In genomic region chr17:29918922-29919856, GRCh38 we compare ENCODE assay signal across 14 cellular contexts. TPM values are rescaled to one million over a fixed set of nuclear protein-coding genes. Genes with fewer than 3 reads are reported as not detected.
DNase-seq lines count a peak whose midpoint lies in the region; ATAC-seq and TF ChIP-seq lines count a peak whose summit lies in the region.
"Had no signal": no experiment of that assay in that cellular context is flagged by ENCODE, and none has a peak within 500 bp of the region (broad histone marks: within the 10 kb centered on the region; RNA-seq: fewer than 3 reads in every experiment).

No MANE protein-coding gene starts in this region.

- intact Hi-C loops in PC-9 (cut with micrococcal nuclease; ENCODE audit: unreplicated experiment) = no loop called here
- intact Hi-C loops in dendritic cell treated with granulocyte-macrophage colony-stimulating factor and Interleukin-4, amounts not matched to agents 40 ng/mL and 50 ng/mL, for 4 days (cut with micrococcal nuclease) = no loop called here

- H2AFZ ChIP-seq in PC-9 = 0 out of 2 replicates have a peak overlapping the region, but pooled peaks have one; percentile 35

- peak overlapping the region; percentile 10; the same call in 1 of the 2 replicates for H3K4me3 ChIP-seq in PC-9
- no peak overlapping the region for H3K4me3 ChIP-seq in neutrophil (ENCODE audit: low read depth in 1 of 2, low read length in 1 of 2)

- H3F3A ChIP-seq in PC-9 (ENCODE audit: insufficient read depth, low read depth) = peaks cover 3% of the 10 kb centered on the region; the same call in 1 of the 2 replicates

- BruUV-seq in PC-9 (replicated peaks; lab: Mats Ljungman, UMichigan) = TSS peak; percentile 73

- CTCF ChIA-PET in PC-9 (lab: Charles Lee) = interaction anchor here (0.6 to 1.7 kb wide), 5 partner anchors 11 to 293 kb away, joined by 3 to 5 read pairs (median 3); partner anchors contain the start of gene SSH2

- DNase-seq in GM03348 (ENCODE audit: low spot score) (peak; percentile 19), PC-9 (peak; percentile 20 to 85), epidermal melanocyte (ENCODE audit: insufficient read length, low spot score) (no peak), amniotic stem cell (lab: John Stamatoyannopoulos, UW) (no peak)
- no peak for DNase-seq in activated CD4-positive, alpha-beta T cell treated with anti-CD3 and anti-CD28 coated beads for 4 hours
- DNase-seq: DND-41; naive thymus-derived CD8-positive, alpha-beta T cell; NCI-H2029; stimulated activated CD4-positive, alpha-beta T cell treated with anti-CD3 and anti-CD28 coated beads, Interleukin-2, amount 100 ng/mL, for 48 hours had no signal

- no peaks in the 10 kb centered on the region for H3K9me2 ChIP-seq in PC-9 (ENCODE audit: insufficient read depth)

- H3K9me3 ChIP-seq in PC-9 (ENCODE audit: insufficient read depth, low read depth) (no peaks in the 10 kb centered on the region), neutrophil (no peaks in the 10 kb centered on the region)

- ATAC-seq in GM21447 (IDR thresholded peaks at IDR 0.05; ENCODE audit: unreplicated experiment) = no peak
- ATAC-seq: naive thymus-derived CD8-positive, alpha-beta T cell had no signal

- peaks cover 5% of the 10 kb centered on the region for H3K36me3 Mint-ChIP-seq in dendritic cell treated with granulocyte-macrophage colony-stimulating factor and Interleukin-4, amounts not matched to agents 40 ng/mL and 50 ng/mL, for 4 days (ENCODE audit: low read depth)

- H4K20me1 ChIP-seq in PC-9 (ENCODE audit: insufficient read depth) = no peaks in the 10 kb centered on the region

- no peak overlapping the region for H3K4me3 Mint-ChIP-seq in dendritic cell treated with granulocyte-macrophage colony-stimulating factor and Interleukin-4, amounts not matched to agents 40 ng/mL and 50 ng/mL, for 4 days
- H3K4me3 Mint-ChIP-seq: naive thymus-derived CD8-positive, alpha-beta T cell had no signal

- POLR2A ChIA-PET in PC-9 (lab: Charles Lee; ENCODE audit: unreplicated experiment) = interaction anchor here (0.5 to 0.7 kb wide), 7 partner anchors 10 to 681 kb away, joined by 3 to 7 read pairs (median 3); no protein-coding TSS in a partner anchor

- no peaks in the 10 kb centered on the region for H3K9me3 Mint-ChIP-seq in dendritic cell treated with granulocyte-macrophage colony-stimulating factor and Interleukin-4, amounts not matched to agents 40 ng/mL and 50 ng/mL, for 4 days
- H3K9me3 Mint-ChIP-seq: naive thymus-derived CD8-positive, alpha-beta T cell had no signal

- H3K27ac ChIP-seq in PC-9 (peak overlapping the region; percentile 70), neutrophil (peak overlapping the region; percentile 22)
- H3K27ac ChIP-seq: HL-60 had no signal

- no peaks in the 10 kb centered on the region for H3K36me3 ChIP-seq in PC-9 (ENCODE audit: low read depth)
- no peaks in the 10 kb centered on the region for H3K36me3 ChIP-seq in neutrophil

- no peaks in the 10 kb centered on the region for H3K27me3 Mint-ChIP-seq in dendritic cell treated with granulocyte-macrophage colony-stimulating factor and Interleukin-4, amounts not matched to agents 40 ng/mL and 50 ng/mL, for 4 days
- H3K27me3 Mint-ChIP-seq: naive thymus-derived CD8-positive, alpha-beta T cell had no signal

- H3K27me3 ChIP-seq in PC-9 (ENCODE audit: insufficient read depth, low read depth) (no peaks in the 10 kb centered on the region), neutrophil (no peaks in the 10 kb centered on the region)

- H3K4me1 Mint-ChIP-seq in dendritic cell treated with granulocyte-macrophage colony-stimulating factor and Interleukin-4, amounts not matched to agents 40 ng/mL and 50 ng/mL, for 4 days (ENCODE audit: low read depth) = peaks cover 16% of the 10 kb centered on the region

- H3K4me1 ChIP-seq in PC-9 (replicated peaks; ENCODE audit: insufficient read depth) (peaks cover 29% of the 10 kb centered on the region), neutrophil (ENCODE audit: control insufficient read depth in 1 of 2, insufficient read depth in 1 of 2, low read depth in 1 of 2, low read length in 1 of 2) (peaks cover 11 to 13% of the 10 kb centered on the region in 2 experiments)

- H3K27ac Mint-ChIP-seq in dendritic cell treated with granulocyte-macrophage colony-stimulating factor and Interleukin-4, amounts not matched to agents 40 ng/mL and 50 ng/mL, for 4 days = peak overlapping the region; percentile 27

- peaks cover 78% of the 10 kb centered on the region for H3K79me2 ChIP-seq in PC-9 (ENCODE audit: low read depth)

- TF ChIP-seq CTCF in PC-9 (conservative IDR thresholded peaks at IDR 0.05) (no peak), neutrophil (IDR thresholded peaks at IDR 0.05) (no peak)

- H3K4me2 ChIP-seq in PC-9 = peak overlapping the region; percentile 68

RNA-seq across cellular contexts. Expression of gene SSH2, which starts 10.8 kb away (rescaled TPM):
- total RNA-seq in PC-9 (2021) = 30.3 and 45.1 TPM in 2 replicates

RNA-seq across cellular contexts. Expression of gene EFCAB5, which starts 22.2 kb away (rescaled TPM):
- total RNA-seq in PC-9 (2021) = 1.4 and 1.5 TPM in 2 replicates
- total RNA-seq: cardiac septum had no signal

Comparison
In these comparisons a context has a peak if more than half of its experiments do, and no peak if none do; other contexts are left out.
1. DNase-seq: peak in GM03348 (single experiment) and PC-9 (2 of 2); none in activated CD4-positive, alpha-beta T cell treated with anti-CD3 and anti-CD28 coated beads for 4 hours (0 of 2), epidermal melanocyte (single experiment) and amniotic stem cell (single experiment).